ENCODE assay signal across 1 cellular context in genomic region chr9:71911061-71911907, GRCh38.
A peak's percentile ranks its signal among the peaks of the same experiment; 100 is the strongest.
TF ChIP-seq lines count a peak whose summit lies in the region.

Gene ABHD17B, minus strand, starts transcription at chr9:71911193. Its CDS starts 36,113 bp downstream, at chr9:71875080.
Gene C9orf85, plus strand, starts transcription at chr9:71911639. Its CDS starts 96 bp downstream, at chr9:71911735.

TF ChIP-seq in K562, 482 proteins besides CTCF, POLR2A, EP300 and RAD21 (continued from another document and continues in another):
- TF ChIP-seq MAX (CRISPR knock-in tag; IDR thresholded peaks at IDR 0.05) (peak; percentile 80), UBTF (IDR thresholded peaks at IDR 0.05; ENCODE audit: borderline replicate concordance in 1 of 2, low read depth in 2 of 2, low read length in 2 of 2) (peak in 1 of 2 experiments; percentile 74; a peak in 1 of 4 replicates), PHF8 (IDR thresholded peaks at IDR 0.05; ENCODE audit: borderline replicate concordance, low read length) (peak; percentile 74), RBM39 (optimal IDR thresholded peaks at IDR 0.05; ENCODE audit: low read depth, low read length) (no peak), ZBTB11 (CRISPR knock-in tag; IDR thresholded peaks at IDR 0.05) (peak; percentile 22 to 90 (median 22); a peak in 2 of 6 replicates), MYC (IDR thresholded peaks at IDR 0.05; ENCODE audit: low read depth, low read length) (peak; percentile 87), MYC (CRISPR knock-in tag; IDR thresholded peaks at IDR 0.05; ENCODE audit: borderline replicate concordance, low read depth) (no peak), TAF9B (IDR thresholded peaks at IDR 0.05; ENCODE audit: partially characterized antibody) (peak; percentile 87), FOXK2 (conservative IDR thresholded peaks at IDR 0.05 in 1 of 2, IDR thresholded peaks at IDR 0.05 in 1 of 2; ENCODE audit: low read depth in 2 of 2) (no peak; a peak in 1 of 4 replicates), ATF7 (IDR thresholded peaks at IDR 0.05) (peak; percentile 52), ARNT (IDR thresholded peaks at IDR 0.05) (0 out of 4 replicates have a peak, but pooled peaks of 1 of the 2 experiments have one; percentile 35), VEZF1 (CRISPR knock-in tag; IDR thresholded peaks at IDR 0.05) (peak; percentile 96), CTBP1 (IDR thresholded peaks at IDR 0.05; ENCODE audit: borderline replicate concordance) (peak; percentile 11; the same call in 1 of the 2 replicates), MCM3 (IDR thresholded peaks at IDR 0.05) (no peak), SIN3B (IDR thresholded peaks at IDR 0.05; ENCODE audit: low read depth) (peak; percentile 68; the same call in 1 of the 2 replicates), HMBOX1 (IDR thresholded peaks at IDR 0.05) (no peak), SRSF1 (IDR thresholded peaks at IDR 0.05; ENCODE audit: low read depth, low read length) (no peak), ZBTB43 (CRISPR knock-in tag; IDR thresholded peaks at IDR 0.05) (no peak), CREB3L1 (IDR thresholded peaks at IDR 0.05; ENCODE audit: borderline replicate concordance, low read depth) (peak; percentile 73), HMG20A (CRISPR knock-in tag; conservative IDR thresholded peaks at IDR 0.05) (no peak), JUND (IDR thresholded peaks at IDR 0.05; ENCODE audit: borderline replicate concordance, low read depth, low read length) (no peak), JUND (tag; IDR thresholded peaks at IDR 0.05; ENCODE audit: borderline replicate concordance, low read depth, low read length) (no peak; the same call in 2 of the 3 replicates), KDM5B (IDR thresholded peaks at IDR 0.05; ENCODE audit: insufficient replicate concordance, low read depth, low read length) (peak; percentile 98), BHLHE40 (IDR thresholded peaks at IDR 0.05; ENCODE audit: low read length) (peak; percentile 47; the same call in 1 of the 2 replicates), ZBTB2 (IDR thresholded peaks at IDR 0.05) (peak; percentile 16; the same call in 1 of the 2 replicates), DDX20 (tag; IDR thresholded peaks at IDR 0.05; ENCODE audit: low read depth) (no peak), RBBP5 (IDR thresholded peaks at IDR 0.05; ENCODE audit: borderline replicate concordance, insufficient read depth, low read length, poor library complexity, severe bottlenecking) (peak; percentile 42), USF2 (CRISPR knock-in tag; IDR thresholded peaks at IDR 0.05) (peak; percentile 96), PHF20 (IDR thresholded peaks at IDR 0.05; ENCODE audit: partially characterized antibody) (peak; percentile 75), SUPT5H (IDR thresholded peaks at IDR 0.05) (peak; percentile 94), SNIP1 (IDR thresholded peaks at IDR 0.05; ENCODE audit: low read depth) (no peak), ZBTB1 (CRISPR knock-in tag; IDR thresholded peaks at IDR 0.05; ENCODE audit: borderline replicate concordance, low read depth) (no peak), THRAP3 (IDR thresholded peaks at IDR 0.05; ENCODE audit: borderline replicate concordance) (no peak), ZNF316 (IDR thresholded peaks at IDR 0.05) (peak; percentile 72), ZNF263 (CRISPR knock-in tag; IDR thresholded peaks at IDR 0.05; ENCODE audit: borderline replicate concordance) (no peak), SAFB (IDR thresholded peaks at IDR 0.05; ENCODE audit: borderline replicate concordance, low read depth, low read length) (no peak), RBM34 (IDR thresholded peaks at IDR 0.05; ENCODE audit: borderline replicate concordance, insufficient read depth, low read length) (no peak), SRSF9 (IDR thresholded peaks at IDR 0.05; ENCODE audit: borderline replicate concordance, low read depth, low read length) (no peak), MCM2 (IDR thresholded peaks at IDR 0.05; ENCODE audit: low read depth) (no peak), GABPB1 (CRISPR knock-in tag; IDR thresholded peaks at IDR 0.05) (peak; percentile 92), CHD4 (IDR thresholded peaks at IDR 0.05; ENCODE audit: insufficient read depth, insufficient replicate concordance, low read depth, low read length, poor library complexity, severe bottlenecking) (no peak), MTA2 (IDR thresholded peaks at IDR 0.05; ENCODE audit: low read depth) (peak; percentile 56)
